In genomic region chr3:56157693-56158092, GRCh38 we compare ENCODE assay signal across 11 cellular contexts.
DNase-seq lines count a peak whose midpoint lies in the region; ATAC-seq and TF ChIP-seq lines count a peak whose summit lies in the region.
"Had no signal": no experiment of that assay in that cellular context is flagged by ENCODE, and none has a peak within 500 bp of the region (broad histone marks: within the 10 kb centered on the region; RNA-seq: fewer than 3 reads in every experiment).

No MANE protein-coding gene starts in this region.

- no peak overlapping the region for H3K4me3 ChIP-seq in naive thymus-derived CD4-positive, alpha-beta T cell (ENCODE audit: low read length)

- H3K4me3 Mint-ChIP-seq in naive thymus-derived CD4-positive, alpha-beta T cell: no peak overlapping the region
- H3K4me3 Mint-ChIP-seq in endothelial cell (ENCODE audit: unreplicated experiment): no peak overlapping the region
- H3K4me3 Mint-ChIP-seq: stimulated activated effector memory CD8-positive, alpha-beta T cell treated with anti-CD3 and anti-CD28 coated beads, Interleukin-12 subunit alpha, Interleukin-12 subunit beta, amount 100 ng/mL, for 72 hours had no signal

- no peak for TF ChIP-seq CTCF in endothelial cell (IDR thresholded peaks at IDR 0.05; ENCODE audit: unreplicated experiment)

- DNase-seq in UCSD-AML1 (lab: John Stamatoyannopoulos, UW; ENCODE audit: unreplicated experiment): peak; percentile 24
- no peak for DNase-seq in naive thymus-derived CD4-positive, alpha-beta T cell
- no peak for DNase-seq in endothelial cell (ENCODE audit: low spot score)
- DNase-seq in activated CD4-positive, alpha-beta T cell treated with anti-CD3 and anti-CD28 coated beads, Interleukin-2, amount 50 U/mL, for 48 hours: no peak
- DNase-seq in activated CD4-positive, CD25-positive, alpha-beta regulatory T cell (lab: John Stamatoyannopoulos, UW): no peak
- DNase-seq: activated CD4-positive, alpha-beta T cell treated with anti-CD3 and anti-CD28 coated beads, Interleukin-2, amount 50 U/mL, for 4 hours; NCI-H146 had no signal

- H3K9me3 Mint-ChIP-seq in naive thymus-derived CD4-positive, alpha-beta T cell: peaks cover 0 to 16% (median 7%) of the 10 kb centered on the region in 11 donors
- no peaks in the 10 kb centered on the region for H3K9me3 Mint-ChIP-seq in endothelial cell (ENCODE audit: unreplicated experiment)

- H3K36me3 ChIP-seq in naive thymus-derived CD4-positive, alpha-beta T cell (ENCODE audit: control insufficient read depth in 2 of 3, insufficient read depth in 3 of 3, low read length in 3 of 3): no peaks in the 10 kb centered on the region

- no peak overlapping the region for H3K27ac Mint-ChIP-seq in naive thymus-derived CD4-positive, alpha-beta T cell
- H3K27ac Mint-ChIP-seq in endothelial cell (ENCODE audit: unreplicated experiment): no peak overlapping the region
- H3K27ac Mint-ChIP-seq: stimulated activated effector memory CD8-positive, alpha-beta T cell treated with anti-CD3 and anti-CD28 coated beads, Interleukin-12 subunit alpha, Interleukin-12 subunit beta, amount 100 ng/mL, for 72 hours had no signal

- no peaks in the 10 kb centered on the region for H3K9me3 ChIP-seq in naive thymus-derived CD4-positive, alpha-beta T cell (ENCODE audit: control insufficient read depth in 2 of 3, low read length in 3 of 3)

- peaks cover 0 to 5% (median 0%) of the 10 kb centered on the region in 5 donors for H3K36me3 Mint-ChIP-seq in naive thymus-derived CD4-positive, alpha-beta T cell
- H3K36me3 Mint-ChIP-seq in endothelial cell (ENCODE audit: low read depth, unreplicated experiment): peaks cover 5% of the 10 kb centered on the region
- H3K36me3 Mint-ChIP-seq: stimulated activated effector memory CD8-positive, alpha-beta T cell treated with anti-CD3 and anti-CD28 coated beads, Interleukin-12 subunit alpha, Interleukin-12 subunit beta, amount 100 ng/mL, for 72 hours had no signal

- POLR2A ChIA-PET in naive thymus-derived CD4-positive, alpha-beta T cell (lab: Charles Lee): no interaction called here

- no peaks in the 10 kb centered on the region for H3K27me3 ChIP-seq in naive thymus-derived CD4-positive, alpha-beta T cell (ENCODE audit: control insufficient read depth in 2 of 2, insufficient read depth in 2 of 2, low read length in 2 of 2)

- CTCF ChIA-PET in naive thymus-derived CD4-positive, alpha-beta T cell (lab: Charles Lee): no interaction called here

- no peaks in the 10 kb centered on the region for H3K4me1 Mint-ChIP-seq in naive thymus-derived CD4-positive, alpha-beta T cell
- H3K4me1 Mint-ChIP-seq in endothelial cell (ENCODE audit: unreplicated experiment): peaks cover 9% of the 10 kb centered on the region
- H3K4me1 Mint-ChIP-seq: stimulated activated effector memory CD8-positive, alpha-beta T cell treated with anti-CD3 and anti-CD28 coated beads, Interleukin-12 subunit alpha, Interleukin-12 subunit beta, amount 100 ng/mL, for 72 hours had no signal

- peaks cover 0 to 3% (median 0%) of the 10 kb centered on the region in 5 donors for H3K27me3 Mint-ChIP-seq in naive thymus-derived CD4-positive, alpha-beta T cell
- H3K27me3 Mint-ChIP-seq in endothelial cell (ENCODE audit: unreplicated experiment): no peaks in the 10 kb centered on the region

- no peak overlapping the region for H3K27ac ChIP-seq in naive thymus-derived CD4-positive, alpha-beta T cell (ENCODE audit: low read depth, low read length)

- no peaks in the 10 kb centered on the region for H3K4me1 ChIP-seq in naive thymus-derived CD4-positive, alpha-beta T cell (ENCODE audit: control insufficient read depth in 2 of 2, insufficient read depth in 2 of 2, low read length in 2 of 2)

- peak; percentile 87 for ATAC-seq in GM18498 (IDR thresholded peaks at IDR 0.05; ENCODE audit: unreplicated experiment)
- peak; percentile 83 for ATAC-seq in HG03060 (IDR thresholded peaks at IDR 0.05; ENCODE audit: low read depth, unreplicated experiment)
- peak; percentile 77 for ATAC-seq in naive thymus-derived CD4-positive, alpha-beta T cell
- ATAC-seq in HG02763 (IDR thresholded peaks at IDR 0.05; ENCODE audit: unreplicated experiment): no peak
- ATAC-seq: stimulated activated effector memory CD8-positive, alpha-beta T cell treated with anti-CD3 and anti-CD28 coated beads, Interleukin-12 subunit alpha, Interleukin-12 subunit beta, amount 100 ng/mL, for 72 hours had no signal

- intact Hi-C loops in naive thymus-derived CD4-positive, alpha-beta T cell (cut with micrococcal nuclease): no loop called here
